Comparison of ENCODE assay signal across 8 cellular contexts in genomic region chrX:71067727-71068051, GRCh38. TPM values are rescaled to one million over a fixed set of nuclear protein-coding genes. Genes with fewer than 3 reads are reported as not detected.
DNase-seq lines count a peak whose midpoint lies in the region; ATAC-seq and TF ChIP-seq lines count a peak whose summit lies in the region.

No MANE protein-coding gene starts in this region.

- DNase-seq in BJ (ENCODE audit: low read depth) = no peak
- no peak for DNase-seq in immature natural killer cell
- DNase-seq in stimulated activated naive CD8-positive, alpha-beta T cell treated with anti-CD3 and anti-CD28 coated beads, Interleukin-15, amount 100 ng/mL, for 72 hours = no peak
- no peak for DNase-seq in stimulated activated naive CD4-positive, alpha-beta T cell treated with Interleukin-2 at 50 U/mL for 16 hours (lab: John Stamatoyannopoulos, UW)
- DNase-seq in ecto neural progenitor cell (ENCODE audit: low spot score) = no peak

- no peaks in the 10 kb centered on the region for H3K27me3 ChIP-seq in BJ (ENCODE audit: control insufficient read depth, insufficient read depth, low read length)

- H3K27me3 Mint-ChIP-seq in activated naive CD8-positive, alpha-beta T cell = no peaks in the 10 kb centered on the region
- H3K27me3 Mint-ChIP-seq in immature natural killer cell (ENCODE audit: low read depth in 3 of 3) = peaks cover 4 to 8% (median 6%) of the 10 kb centered on the region in 3 donors
- H3K27me3 Mint-ChIP-seq in stimulated activated naive CD8-positive, alpha-beta T cell treated with anti-CD3 and anti-CD28 coated beads, Interleukin-15, amount 100 ng/mL, for 72 hours = no peaks in the 10 kb centered on the region

- ATAC-seq in HG02642 (IDR thresholded peaks at IDR 0.05; ENCODE audit: poor library complexity, unreplicated experiment) = peak; percentile 2
- no peak for ATAC-seq in stimulated activated naive CD8-positive, alpha-beta T cell treated with anti-CD3 and anti-CD28 coated beads, Interleukin-15, amount 100 ng/mL, for 72 hours
- no peak for ATAC-seq in HG03045 (IDR thresholded peaks at IDR 0.05; ENCODE audit: unreplicated experiment)

- no peaks in the 10 kb centered on the region for H3K36me3 ChIP-seq in BJ (ENCODE audit: control insufficient read depth, insufficient read depth, low read length)

- POLR2A ChIA-PET in BJ (lab: Charles Lee) = no interaction called here

- peaks cover 2% of the 10 kb centered on the region for H3K36me3 Mint-ChIP-seq in activated naive CD8-positive, alpha-beta T cell
- peaks cover under 1 to 6% (median 3%) of the 10 kb centered on the region in 3 donors for H3K36me3 Mint-ChIP-seq in immature natural killer cell

- peak overlapping the region; percentile 94 for H3K27ac Mint-ChIP-seq in activated naive CD8-positive, alpha-beta T cell
- H3K27ac Mint-ChIP-seq in immature natural killer cell = peak overlapping the region; percentile 89 to 97 (median 93)
- peak overlapping the region; percentile 96 to 98 for H3K27ac Mint-ChIP-seq in stimulated activated naive CD8-positive, alpha-beta T cell treated with anti-CD3 and anti-CD28 coated beads, Interleukin-15, amount 100 ng/mL, for 72 hours

- peak overlapping the region; percentile 70 for H3K4me3 ChIP-seq in BJ (ENCODE audit: low read depth, low read length)

- CTCF ChIA-PET in BJ (lab: Yijun Ruan, JAX) = no interaction called here

- no peak for TF ChIP-seq CTCF in BJ (IDR thresholded peaks at IDR 0.05; ENCODE audit: insufficient read depth, low read depth, low read length)

- no peaks in the 10 kb centered on the region for H3K9me3 Mint-ChIP-seq in activated naive CD8-positive, alpha-beta T cell (ENCODE audit: low read depth)
- no peaks in the 10 kb centered on the region for H3K9me3 Mint-ChIP-seq in immature natural killer cell
- no peaks in the 10 kb centered on the region for H3K9me3 Mint-ChIP-seq in stimulated activated naive CD8-positive, alpha-beta T cell treated with anti-CD3 and anti-CD28 coated beads, Interleukin-15, amount 100 ng/mL, for 72 hours

- H3K4me1 Mint-ChIP-seq in activated naive CD8-positive, alpha-beta T cell (ENCODE audit: low read depth) = peaks cover 23% of the 10 kb centered on the region
- H3K4me1 Mint-ChIP-seq in immature natural killer cell = peaks cover 12 to 25% of the 10 kb centered on the region in 2 donors
- H3K4me1 Mint-ChIP-seq in stimulated activated naive CD8-positive, alpha-beta T cell treated with anti-CD3 and anti-CD28 coated beads, Interleukin-15, amount 100 ng/mL, for 72 hours = peaks cover 22% of the 10 kb centered on the region

- H3K4me3 Mint-ChIP-seq in activated naive CD8-positive, alpha-beta T cell = peak overlapping the region; percentile 99
- H3K4me3 Mint-ChIP-seq in immature natural killer cell = peak overlapping the region; percentile 89 to 95 (median 92)
- H3K4me3 Mint-ChIP-seq in stimulated activated naive CD8-positive, alpha-beta T cell treated with anti-CD3 and anti-CD28 coated beads, Interleukin-15, amount 100 ng/mL, for 72 hours = peak overlapping the region; percentile 90 to 96

RNA-seq across cellular contexts. Expression of gene SNX12, which starts 0.4 kb away (rescaled TPM):
- polyA plus RNA-seq in BJ (2011; rRNA removed) (76.2 and 82.5 TPM in 2 replicates), immature natural killer cell (1 to 10 TPM; 5.3 to 9.2 (median 5.9) TPM)
- polyA minus RNA-seq in BJ (2011; rRNA and poly(A)+ RNA removed) = 53.8 and 78.5 TPM in 2 replicates

RNA-seq across cellular contexts. Expression of gene FOXO4, which starts 28.0 kb away (rescaled TPM):
- 2.1 and 2.4 TPM in 2 replicates for polyA plus RNA-seq in BJ (2011; rRNA removed)
- polyA minus RNA-seq in BJ (2011; rRNA and poly(A)+ RNA removed) = 2.1 and 3.3 TPM in 2 replicates
- polyA plus RNA-seq in immature natural killer cell = 1 to 10 TPM; 1.8 to 6.5 (median 2.9) TPM

RNA-seq across cellular contexts. Expression of gene CXorf65, which starts 38.9 kb away (rescaled TPM):
- not detected in 2 replicates for polyA plus RNA-seq in BJ (2011; rRNA removed)
- polyA minus RNA-seq in BJ (2011; rRNA and poly(A)+ RNA removed) = not detected in 2 replicates
- polyA plus RNA-seq in immature natural killer cell = 10 to 100 TPM in 1 of 3 donors, 1 to 10 TPM in 1, not detected in 1; 5.6 to 15.2 TPM

RNA-seq across cellular contexts. Expression of gene IL2RG, which starts 43.7 kb away (rescaled TPM):
- polyA plus RNA-seq in BJ (2011; rRNA removed) (0.13 TPM in 1 of 2 replicates, not detected in the other), immature natural killer cell (1,000 to 10,000 TPM; 1,102 to 1,755 (median 1,598) TPM)
- not detected in 2 replicates for polyA minus RNA-seq in BJ (2011; rRNA and poly(A)+ RNA removed)

RNA-seq across cellular contexts. Expression of gene MED12, which starts 50.7 kb away (rescaled TPM):
- 10.0 and 12.4 TPM in 2 replicates for polyA plus RNA-seq in BJ (2011; rRNA removed)
- polyA minus RNA-seq in BJ (2011; rRNA and poly(A)+ RNA removed) = 27.7 and 54.0 TPM in 2 replicates
- 10 to 100 TPM in 1 of 3 donors, 1 to 10 TPM in 1, not detected in 1; 8.6 to 21.5 TPM for polyA plus RNA-seq in immature natural killer cell
